In genomic region chr9:128203024-128203841, GRCh38 we compare ENCODE assay signal across 8 cellular contexts. TPM values are rescaled to one million over a fixed set of nuclear protein-coding genes. Genes with fewer than 3 reads are reported as not detected.
DNase-seq lines count a peak whose midpoint lies in the region; ATAC-seq, FAIRE-seq and TF ChIP-seq lines count a peak whose summit lies in the region.

DNM1 (plus strand) TSS chr9:128203379; CDS start chr9:128203471, 92 bp downstream.

- DNase-seq in HTR-8/SVneo (ENCODE audit: insufficient read length, low spot score): peak; percentile 85
- peak; percentile 33 to 57 for DNase-seq in SHP77 (lab: John Stamatoyannopoulos, UW)
- peak; percentile 48 for DNase-seq in activated gamma-delta T cell treated with anti-CD3 and anti-CD28 coated beads, Interleukin-2, amount 50 U/mL, for 16 hours (ENCODE audit: low read depth)
- DNase-seq in frontal cortex (ENCODE audit: low spot score in 2 of 2): peak; percentile 97 to 98

- H3K27me3 ChIP-seq in neuron (ENCODE audit: insufficient read depth, low read length): no peaks in the 10 kb centered on the region

- TF ChIP-seq CTCF in C4-2B (conservative IDR thresholded peaks at IDR 0.05) (peak; percentile 100), subcutaneous adipose tissue (IDR thresholded peaks at IDR 0.05; ENCODE audit: low read depth) (no peak)

- peak; percentile 92 for ATAC-seq in GM19372 (IDR thresholded peaks at IDR 0.05; ENCODE audit: low read depth, unreplicated experiment)

- no peak within 1 kb of the TSS for H3K27ac ChIP-seq in C4-2B

- peaks cover 22% of the 10 kb centered on the region for H3K4me1 ChIP-seq in neuron (ENCODE audit: insufficient read depth, low read length)

- H3K36me3 ChIP-seq in neuron (ENCODE audit: insufficient read depth, low read length): no peaks in the 10 kb centered on the region

- FAIRE-seq in HTR-8/SVneo (lab: Jason Lieb, UNC) (no peak), frontal cortex (lab: Jason Lieb, UNC) (no peak)

- peak within 1 kb of the TSS; percentile 76 for H3K4me3 ChIP-seq in neuron (ENCODE audit: low read length)

- peak within 1 kb of the TSS; percentile 49 for H2AFZ ChIP-seq in neuron (ENCODE audit: low read depth, low read length)

- H3K9me3 ChIP-seq in neuron (ENCODE audit: low read length): no peaks in the 10 kb centered on the region

RNA-seq across cellular contexts. Expression of gene DNM1, which starts in this region (rescaled TPM):
- total RNA-seq in frontal cortex: 73.8 TPM
- total RNA-seq in subcutaneous adipose tissue: 10 to 100 TPM; 22.8 to 53.5 (median 44.5) TPM

Comparison
In these comparisons a context has a peak if more than half of its experiments do, and no peak if none do; other contexts are left out.
1. DNase-seq: peak in every context shown above with its lines; median percentile 98 in frontal cortex; 85 in HTR-8/SVneo; 48 in activated gamma-delta T cell treated with anti-CD3 and anti-CD28 coated beads, Interleukin-2, amount 50 U/mL, for 16 hours; 45 in SHP77.